Comparison of ENCODE assay signal across 16 cellular contexts in genomic region chr17:75383842-75384195, GRCh38.
"Had no signal": no experiment of that assay in that cellular context is flagged by ENCODE, and none has a peak within 500 bp of the region (broad histone marks: within the 10 kb centered on the region; RNA-seq: fewer than 3 reads in every experiment).

No MANE protein-coding gene starts in this region.

- H3K9me3 Mint-ChIP-seq: activated naive CD8-positive, alpha-beta T cell treated with anti-CD3 and anti-CD28 coated beads, Interleukin-2, amount 10 ng/mL, durations not matched to agents 7 days and 5 days; activated T-cell treated with anti-CD3 and anti-CD28 coated beads, Interleukin-2, amount 50 U/mL, for 4 hours had no signal

- H3K4me3 ChIP-seq: esophagus squamous epithelium, heart left ventricle, right atrium auricular region, upper lobe of left lung had no signal

- DNase-seq: activated CD4-positive, alpha-beta T cell treated with anti-CD3 and anti-CD28 coated beads, Interleukin-2, amount 50 U/mL, for 48 hours; activated CD4-positive, CD25-positive, alpha-beta regulatory T cell treated with anti-CD3 and anti-CD28 coated beads, Interleukin-2, amount 50 U/mL, for 72 hours; activated CD8-positive, alpha-beta memory T cell treated with anti-CD3 and anti-CD28 coated beads, Interleukin-2, amount 10 ng/mL, durations not matched to agents 7 days and 5 days; activated gamma-delta T cell; activated naive CD8-positive, alpha-beta T cell treated with anti-CD3 and anti-CD28 coated beads, Interleukin-2, amount 10 ng/mL, durations not matched to agents 7 days and 5 days; activated T-cell treated with anti-CD3 and anti-CD28 coated beads, Interleukin-2, amount 50 U/mL, for 4 hours; anterior cingulate cortex; esophagus squamous epithelium; foreskin fibroblast; heart left ventricle; left ventricle myocardium superior; mesendoderm; posterior cingulate gyrus; T-helper 2 cell; upper lobe of left lung had no signal

- H3K27me3 ChIP-seq: esophagus squamous epithelium, heart left ventricle, right atrium auricular region, upper lobe of left lung had no signal

- H3K4me3 Mint-ChIP-seq: activated CD8-positive, alpha-beta memory T cell treated with anti-CD3 and anti-CD28 coated beads, Interleukin-2, amount 10 ng/mL, durations not matched to agents 7 days and 5 days; activated naive CD8-positive, alpha-beta T cell treated with anti-CD3 and anti-CD28 coated beads, Interleukin-2, amount 10 ng/mL, durations not matched to agents 7 days and 5 days; activated T-cell treated with anti-CD3 and anti-CD28 coated beads, Interleukin-2, amount 50 U/mL, for 4 hours had no signal

- H3K36me3 ChIP-seq: right atrium auricular region had no signal

- H3K27ac ChIP-seq: esophagus squamous epithelium, heart left ventricle, right atrium auricular region, upper lobe of left lung had no signal

- H3K27me3 Mint-ChIP-seq: activated CD8-positive, alpha-beta memory T cell treated with anti-CD3 and anti-CD28 coated beads, Interleukin-2, amount 10 ng/mL, durations not matched to agents 7 days and 5 days; activated naive CD8-positive, alpha-beta T cell treated with anti-CD3 and anti-CD28 coated beads, Interleukin-2, amount 10 ng/mL, durations not matched to agents 7 days and 5 days had no signal

- H3K27ac Mint-ChIP-seq: activated CD8-positive, alpha-beta memory T cell treated with anti-CD3 and anti-CD28 coated beads, Interleukin-2, amount 10 ng/mL, durations not matched to agents 7 days and 5 days; activated naive CD8-positive, alpha-beta T cell treated with anti-CD3 and anti-CD28 coated beads, Interleukin-2, amount 10 ng/mL, durations not matched to agents 7 days and 5 days had no signal

- ATAC-seq: activated CD8-positive, alpha-beta memory T cell treated with anti-CD3 and anti-CD28 coated beads, Interleukin-2, amount 10 ng/mL, durations not matched to agents 7 days and 5 days; activated T-cell treated with anti-CD3 and anti-CD28 coated beads, Interleukin-2, amount 50 U/mL, for 4 hours; heart left ventricle; left ventricle myocardium superior had no signal

- H3K9me3 ChIP-seq: esophagus squamous epithelium, heart left ventricle, right atrium auricular region, upper lobe of left lung had no signal
